In genomic region chr2:40445467-40445866, GRCh38 we compare ENCODE assay signal across 17 cellular contexts.
"Had no signal": no experiment of that assay in that cellular context is flagged by ENCODE, and none has a peak within 500 bp of the region (broad histone marks: within the 10 kb centered on the region; RNA-seq: fewer than 3 reads in every experiment).

No MANE protein-coding gene starts in this region.

- H3K27ac Mint-ChIP-seq: activated CD4-positive, alpha-beta memory T cell treated with anti-CD3 and anti-CD28 coated beads for 36 hours; activated naive CD4-positive, alpha-beta T cell treated with anti-CD3 and anti-CD28 coated beads, Interleukin-2, amount 50 U/mL, for 72 hours; activated T-helper 1 cell treated with anti-CD3 and anti-CD28 coated beads, Interleukin-12 subunit alpha, Interleukin-12 subunit beta, Interleukin-2, Interleukin-4 antibody, amounts not matched to agents 30 ng/mL and 10 ng/mL and 1 ng/mL, durations not matched to agents 14 hours and 24 hours and 36 hours; natural killer cell; T-helper 2 cell treated with Interferon-gamma antibody and Interleukin-4, amounts not matched to agents 5 μg/mL and 100 μg/mL, for 36 hours; type B pancreatic cell had no signal

- H3K27ac ChIP-seq: adrenal gland, colonic mucosa, lower lobe of right lung, neutrophil had no signal

- H3K36me3 ChIP-seq: adrenal gland, colonic mucosa, lower lobe of right lung, neutrophil had no signal

- H3K4me1 ChIP-seq: colonic mucosa had no signal

- H3K27me3 ChIP-seq: adrenal gland, colonic mucosa, neutrophil had no signal

- H3K9me3 Mint-ChIP-seq: activated CD4-positive, alpha-beta memory T cell treated with anti-CD3 and anti-CD28 coated beads for 36 hours; activated T-helper 1 cell treated with anti-CD3 and anti-CD28 coated beads, Interleukin-12 subunit alpha, Interleukin-12 subunit beta, Interleukin-2, Interleukin-4 antibody, amounts not matched to agents 30 ng/mL and 10 ng/mL and 1 ng/mL, durations not matched to agents 14 hours and 24 hours and 36 hours; T-helper 2 cell treated with Interferon-gamma antibody and Interleukin-4, amounts not matched to agents 5 μg/mL and 100 μg/mL, for 36 hours; type B pancreatic cell had no signal

- H3K36me3 Mint-ChIP-seq: activated CD4-positive, alpha-beta memory T cell treated with anti-CD3 and anti-CD28 coated beads for 36 hours; activated naive CD4-positive, alpha-beta T cell treated with anti-CD3 and anti-CD28 coated beads, Interleukin-2, amount 50 U/mL, for 72 hours; natural killer cell had no signal

- ATAC-seq: activated naive CD4-positive, alpha-beta T cell treated with anti-CD3 and anti-CD28 coated beads, Interleukin-2, amount 50 U/mL, for 72 hours; lower lobe of right lung; natural killer cell; stimulated activated naive CD8-positive, alpha-beta T cell treated with anti-CD3 and anti-CD28 coated beads, Interleukin-15, Interleukin-2, amounts not matched to agents 100 U/mL and 50 U/mL, for 24 hours had no signal

- H3K9ac ChIP-seq: SK-N-SH had no signal

- H3K9me3 ChIP-seq: adrenal gland, colonic mucosa, lower lobe of right lung, neutrophil, SK-N-SH had no signal

- H3K4me1 Mint-ChIP-seq: natural killer cell had no signal

- H3K4me2 ChIP-seq: SK-N-SH had no signal

- H3K4me3 Mint-ChIP-seq: activated CD4-positive, alpha-beta memory T cell treated with anti-CD3 and anti-CD28 coated beads for 36 hours; activated T-helper 1 cell treated with anti-CD3 and anti-CD28 coated beads, Interleukin-12 subunit alpha, Interleukin-12 subunit beta, Interleukin-2, Interleukin-4 antibody, amounts not matched to agents 30 ng/mL and 10 ng/mL and 1 ng/mL, durations not matched to agents 14 hours and 24 hours and 36 hours; natural killer cell; T-helper 2 cell treated with Interferon-gamma antibody and Interleukin-4, amounts not matched to agents 5 μg/mL and 100 μg/mL, for 36 hours; type B pancreatic cell had no signal

- DNase-seq: activated CD4-positive, alpha-beta memory T cell treated with anti-CD3 and anti-CD28 coated beads for 36 hours; activated gamma-delta T cell treated with Interleukin-2 at 50 U/mL for 16 hours; activated T-cell treated with anti-CD3 and anti-CD28 coated beads for 4 hours; adrenal gland; caudate nucleus; colonic mucosa; left cardiac atrium; lower lobe of right lung; natural killer cell; SK-N-SH; stimulated activated CD4-positive, alpha-beta T cell treated with anti-CD3 and anti-CD28 coated beads, Interleukin-2, amount 100 ng/mL, for 24 hours; stimulated activated naive CD8-positive, alpha-beta T cell treated with anti-CD3 and anti-CD28 coated beads, Interleukin-15, Interleukin-2, amounts not matched to agents 100 U/mL and 50 U/mL, for 24 hours had no signal

- H3K4me3 ChIP-seq: adrenal gland, colonic mucosa, lower lobe of right lung had no signal
